ENCODE assay signal across 18 cellular contexts in the genomic region with DNA sequence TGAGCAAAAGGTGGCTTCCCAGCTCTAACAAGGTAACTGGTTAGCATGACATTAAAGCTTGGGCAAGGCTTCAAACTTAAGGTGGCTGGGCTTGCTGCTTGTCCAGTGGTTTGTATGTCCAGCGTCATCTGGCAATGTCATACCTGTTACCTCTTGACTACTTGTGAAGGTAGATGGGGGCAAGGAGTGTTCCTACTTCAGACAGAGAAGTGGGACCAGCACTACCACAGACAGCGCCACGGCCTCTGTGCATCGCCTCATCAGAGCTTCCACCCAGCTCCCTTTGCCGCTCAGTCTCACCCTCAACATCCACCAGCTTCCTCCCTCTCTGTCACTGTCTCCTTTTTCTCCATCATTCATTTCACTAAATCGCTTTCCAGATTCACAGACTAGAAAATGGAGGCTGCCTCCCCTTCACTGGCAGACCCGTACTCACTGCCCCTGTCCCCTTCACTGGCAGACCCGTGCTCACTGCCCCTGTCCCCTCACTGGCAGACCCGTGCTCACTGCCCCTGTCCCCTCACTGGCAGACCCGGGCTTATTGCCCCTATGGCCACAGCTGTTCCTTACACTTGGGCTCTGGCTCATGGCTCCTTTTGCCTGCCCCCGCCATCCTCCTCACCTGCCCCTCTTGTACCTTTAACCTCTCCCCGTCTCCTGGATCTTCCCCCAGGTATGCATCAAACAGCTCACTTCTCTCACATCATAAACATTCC. TPM values are rescaled to one million over a fixed set of nuclear protein-coding genes. Genes with fewer than 3 reads are reported as not detected.
DNase-seq lines count a peak whose midpoint lies in the region; ATAC-seq and TF ChIP-seq lines count a peak whose summit lies in the region.
"Had no signal": no experiment of that assay in that cellular context is flagged by ENCODE, and none has a peak within 500 bp of the region (broad histone marks: within the 10 kb centered on the region; RNA-seq: fewer than 3 reads in every experiment).

No MANE protein-coding gene starts in this region.

- POLR2A ChIA-PET in activated naive CD8-positive, alpha-beta T cell treated with anti-CD3 and anti-CD28 coated beads, Interleukin-2, amount 10 ng/mL, durations not matched to agents 7 days and 5 days (lab: Charles Lee): interaction anchor here (0.8 to 5.1 kb wide), 3 partner anchors 15 to 1038 kb away, joined by 3 to 23 read pairs (median 3); partner anchors contain the start of genes CYB5D2 and ZZEF1
- POLR2A ChIA-PET in HEK293 (lab: Yijun Ruan, JAX): interaction anchor here (0.6 to 8.7 kb wide), 2 partner anchors 13 to 429 kb away, joined by 6 to 98 read pairs; partner anchors contain the start of genes CYB5D2 and ZZEF1
- POLR2A ChIA-PET in RWPE1 (lab: Yijun Ruan, JAX; ENCODE audit: low non-redundant PET): no interaction called here

- CTCF ChIA-PET in HEK293 (lab: Yijun Ruan, JAX) (interaction anchor here (0.6 to 1.2 kb wide), 3 partner anchors 12 to 57 kb away, joined by 3 to 4 read pairs (median 4); no protein-coding TSS in a partner anchor), RWPE1 (lab: Yijun Ruan, JAX) (interaction anchor here (0.7 kb wide), 1 partner anchor 11 kb away, joined by 4 read pairs; no protein-coding TSS in a partner anchor)

- ATAC-seq in activated naive CD8-positive, alpha-beta T cell treated with anti-CD3 and anti-CD28 coated beads, Interleukin-2, amount 10 ng/mL, durations not matched to agents 7 days and 5 days (ENCODE audit: low read depth): no peak
- no peak for ATAC-seq in activated naive CD8-positive, alpha-beta T cell treated with anti-CD3 and anti-CD28 coated beads, Interleukin-2, amount 50 U/mL, for 24 hours
- peak; percentile 8 for ATAC-seq in omental fat pad (ENCODE audit: low FRiP score)
- ATAC-seq in GM18498 (IDR thresholded peaks at IDR 0.05; ENCODE audit: unreplicated experiment): no peak

- peaks cover 16% of the 10 kb centered on the region for H3K4me1 ChIP-seq in HEK293 (ENCODE audit: control insufficient read depth, insufficient read depth, low read length)
- H3K4me1 ChIP-seq: Caco-2 had no signal

- H3K4me3 ChIP-seq in HEK293 (ENCODE audit: low read depth, low read length): no peak overlapping the region
- H3K4me3 ChIP-seq: GM23338 had no signal

- no peaks in the 10 kb centered on the region for H3K27me3 Mint-ChIP-seq in activated naive CD8-positive, alpha-beta T cell treated with anti-CD3 and anti-CD28 coated beads, Interleukin-2, amount 10 ng/mL, durations not matched to agents 7 days and 5 days
- H3K27me3 Mint-ChIP-seq in activated naive CD8-positive, alpha-beta T cell treated with anti-CD3 and anti-CD28 coated beads, Interleukin-2, amount 50 U/mL, for 24 hours: no peaks in the 10 kb centered on the region
- H3K27me3 Mint-ChIP-seq: CD4-positive, CD25-positive, alpha-beta regulatory T cell had no signal

- TF ChIP-seq CTCF in HEK293 (tag by site-specific recombination; IDR thresholded peaks at IDR 0.05) (no peak), RWPE1 (conservative IDR thresholded peaks at IDR 0.05; ENCODE audit: low read depth) (no peak), omental fat pad (IDR thresholded peaks at IDR 0.05) (no peak)

- no peak for DNase-seq in activated naive CD8-positive, alpha-beta T cell treated with anti-CD3 and anti-CD28 coated beads, Interleukin-2, amount 10 ng/mL, durations not matched to agents 7 days and 5 days
- DNase-seq in activated naive CD8-positive, alpha-beta T cell treated with anti-CD3 and anti-CD28 coated beads, Interleukin-2, amount 50 U/mL, for 24 hours: no peak
- DNase-seq in RWPE1 (ENCODE audit: low spot score) (no peak), omental fat pad (ENCODE audit: low spot score) (no peak), NCI-H2107 treated with DMSO at 0.1 percent for 48 hours (lab: John Stamatoyannopoulos, UW; ENCODE audit: unreplicated experiment) (no peak)
- DNase-seq: ACHN; BE2C; C1 segment of cervical spinal cord; Caco-2; CD4-positive, CD25-positive, alpha-beta regulatory T cell; DMS153; GDM1; HCEC 1CT; HFFc6; IMR-90 had no signal

- H3K36me3 ChIP-seq in HEK293 (ENCODE audit: control insufficient read depth in 2 of 2, insufficient read depth in 1 of 2, low read length in 2 of 2): peaks cover 0 to 58% of the 10 kb centered on the region in 2 experiments; a peak in 2 of 3 replicates
- H3K36me3 ChIP-seq: BE2C had no signal

- H3K27ac Mint-ChIP-seq in activated naive CD8-positive, alpha-beta T cell treated with anti-CD3 and anti-CD28 coated beads, Interleukin-2, amount 10 ng/mL, durations not matched to agents 7 days and 5 days: peak overlapping the region; percentile 11
- H3K27ac Mint-ChIP-seq in activated naive CD8-positive, alpha-beta T cell treated with anti-CD3 and anti-CD28 coated beads, Interleukin-2, amount 50 U/mL, for 24 hours: no peak overlapping the region
- H3K27ac Mint-ChIP-seq: GM23338, HFFc6 had no signal

- peaks cover 5% of the 10 kb centered on the region for H3K4me1 Mint-ChIP-seq in activated naive CD8-positive, alpha-beta T cell treated with anti-CD3 and anti-CD28 coated beads, Interleukin-2, amount 10 ng/mL, durations not matched to agents 7 days and 5 days
- no peaks in the 10 kb centered on the region for H3K4me1 Mint-ChIP-seq in activated naive CD8-positive, alpha-beta T cell treated with anti-CD3 and anti-CD28 coated beads, Interleukin-2, amount 50 U/mL, for 24 hours

- no peak overlapping the region for H3K4me3 Mint-ChIP-seq in activated naive CD8-positive, alpha-beta T cell treated with anti-CD3 and anti-CD28 coated beads, Interleukin-2, amount 10 ng/mL, durations not matched to agents 7 days and 5 days
- no peak overlapping the region for H3K4me3 Mint-ChIP-seq in activated naive CD8-positive, alpha-beta T cell treated with anti-CD3 and anti-CD28 coated beads, Interleukin-2, amount 50 U/mL, for 24 hours
- H3K4me3 Mint-ChIP-seq: GM23338, HFFc6 had no signal

- H3K27ac ChIP-seq in HEK293 (ENCODE audit: extremely low read depth, low read depth, low read length) (no peak overlapping the region), RWPE1 (peak overlapping the region; percentile 33)

- H3K9me3 Mint-ChIP-seq in activated naive CD8-positive, alpha-beta T cell treated with anti-CD3 and anti-CD28 coated beads, Interleukin-2, amount 10 ng/mL, durations not matched to agents 7 days and 5 days: no peaks in the 10 kb centered on the region
- H3K9me3 Mint-ChIP-seq in activated naive CD8-positive, alpha-beta T cell treated with anti-CD3 and anti-CD28 coated beads, Interleukin-2, amount 50 U/mL, for 24 hours: no peaks in the 10 kb centered on the region
- H3K9me3 Mint-ChIP-seq: CD4-positive, CD25-positive, alpha-beta regulatory T cell; GM23338; HFFc6 had no signal

- H3K36me3 Mint-ChIP-seq in activated naive CD8-positive, alpha-beta T cell treated with anti-CD3 and anti-CD28 coated beads, Interleukin-2, amount 10 ng/mL, durations not matched to agents 7 days and 5 days: no peaks in the 10 kb centered on the region
- no peaks in the 10 kb centered on the region for H3K36me3 Mint-ChIP-seq in activated naive CD8-positive, alpha-beta T cell treated with anti-CD3 and anti-CD28 coated beads, Interleukin-2, amount 50 U/mL, for 24 hours (ENCODE audit: low read depth)

- no peaks in the 10 kb centered on the region for H3K9me3 ChIP-seq in HEK293 (ENCODE audit: control insufficient read depth, insufficient read depth, low read depth, low read length)
- H3K9me3 ChIP-seq: BE2C, Caco-2 had no signal

TF ChIP-seq in HEK293, 187 proteins besides CTCF, POLR2A, EP300 and RAD21:
- no peak for TF ChIP-seq BCL11A (tag by site-specific recombination; IDR thresholded peaks at IDR 0.05; ENCODE audit: low read depth)
- TF ChIP-seq, protein P1, sequence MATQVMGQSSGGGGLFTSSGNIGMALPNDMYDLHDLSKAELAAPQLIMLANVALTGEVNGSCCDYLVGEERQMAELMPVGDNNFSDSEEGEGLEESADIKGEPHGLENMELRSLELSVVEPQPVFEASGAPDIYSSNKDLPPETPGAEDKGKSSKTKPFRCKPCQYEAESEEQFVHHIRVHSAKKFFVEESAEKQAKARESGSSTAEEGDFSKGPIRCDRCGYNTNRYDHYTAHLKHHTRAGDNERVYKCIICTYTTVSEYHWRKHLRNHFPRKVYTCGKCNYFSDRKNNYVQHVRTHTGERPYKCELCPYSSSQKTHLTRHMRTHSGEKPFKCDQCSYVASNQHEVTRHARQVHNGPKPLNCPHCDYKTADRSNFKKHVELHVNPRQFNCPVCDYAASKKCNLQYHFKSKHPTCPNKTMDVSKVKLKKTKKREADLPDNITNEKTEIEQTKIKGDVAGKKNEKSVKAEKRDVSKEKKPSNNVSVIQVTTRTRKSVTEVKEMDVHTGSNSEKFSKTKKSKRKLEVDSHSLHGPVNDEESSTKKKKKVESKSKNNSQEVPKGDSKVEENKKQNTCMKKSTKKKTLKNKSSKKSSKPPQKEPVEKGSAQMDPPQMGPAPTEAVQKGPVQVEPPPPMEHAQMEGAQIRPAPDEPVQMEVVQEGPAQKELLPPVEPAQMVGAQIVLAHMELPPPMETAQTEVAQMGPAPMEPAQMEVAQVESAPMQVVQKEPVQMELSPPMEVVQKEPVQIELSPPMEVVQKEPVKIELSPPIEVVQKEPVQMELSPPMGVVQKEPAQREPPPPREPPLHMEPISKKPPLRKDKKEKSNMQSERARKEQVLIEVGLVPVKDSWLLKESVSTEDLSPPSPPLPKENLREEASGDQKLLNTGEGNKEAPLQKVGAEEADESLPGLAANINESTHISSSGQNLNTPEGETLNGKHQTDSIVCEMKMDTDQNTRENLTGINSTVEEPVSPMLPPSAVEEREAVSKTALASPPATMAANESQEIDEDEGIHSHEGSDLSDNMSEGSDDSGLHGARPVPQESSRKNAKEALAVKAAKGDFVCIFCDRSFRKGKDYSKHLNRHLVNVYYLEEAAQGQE (tag by site-specific recombination; IDR thresholded peaks at IDR 0.05): peak; percentile 78

RNA-seq across cellular contexts. Expression of gene CYB5D2, which starts 14.8 kb away (rescaled TPM):
- total RNA-seq in activated naive CD8-positive, alpha-beta T cell treated with anti-CD3 and anti-CD28 coated beads, Interleukin-2, amount 10 ng/mL, durations not matched to agents 7 days and 5 days: 1 to 10 TPM; 8.2 to 8.7 TPM
- 10 to 100 TPM; 25.7 to 38.9 (median 36.2) TPM for total RNA-seq in omental fat pad

RNA-seq across cellular contexts. Expression of gene ZZEF1, which starts 14.9 kb away (rescaled TPM):
- total RNA-seq in activated naive CD8-positive, alpha-beta T cell treated with anti-CD3 and anti-CD28 coated beads, Interleukin-2, amount 10 ng/mL, durations not matched to agents 7 days and 5 days: 10 to 100 TPM; 69.9 to 70.3 TPM
- 10 to 100 TPM; 49.2 to 93.8 (median 66.1) TPM for total RNA-seq in omental fat pad
